ENCODE assay signal across 13 cellular contexts in the genomic region with DNA sequence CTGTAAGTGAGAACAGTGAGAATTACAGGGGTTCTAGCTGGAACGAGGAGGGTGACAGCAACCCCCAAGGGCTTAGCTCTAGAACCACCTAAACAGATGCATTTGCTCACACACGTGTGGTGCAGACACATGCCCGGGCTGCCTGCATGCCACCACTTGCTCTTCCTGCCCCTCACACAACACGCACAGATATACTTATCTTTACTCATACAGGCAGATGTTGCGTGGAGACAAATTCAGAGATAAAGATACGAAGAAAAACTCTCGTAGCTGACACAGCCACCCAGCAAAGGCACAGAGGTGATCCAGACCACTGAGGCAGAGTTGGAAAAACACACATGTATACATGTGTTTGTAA. TPM values are rescaled to one million over a fixed set of nuclear protein-coding genes. Genes with fewer than 3 reads are reported as not detected.
DNase-seq lines count a peak whose midpoint lies in the region; ATAC-seq, FAIRE-seq and TF ChIP-seq lines count a peak whose summit lies in the region.
"Had no signal": no experiment of that assay in that cellular context is flagged by ENCODE, and none has a peak within 500 bp of the region (broad histone marks: within the 10 kb centered on the region; RNA-seq: fewer than 3 reads in every experiment).

No MANE protein-coding gene starts in this region.

- H3K9ac ChIP-seq in SK-N-SH: no peak overlapping the region

- H3K27me3 ChIP-seq in SK-N-SH (ENCODE audit: insufficient read depth): no peaks in the 10 kb centered on the region
- H3K27me3 ChIP-seq: Peyer's patch had no signal

- H3K36me3 Mint-ChIP-seq in T-helper 2 cell treated with Interferon-gamma antibody and Interleukin-4, amounts not matched to agents 5 μg/mL and 100 μg/mL, for 36 hours (ENCODE audit: low read depth): peaks cover 46% of the 10 kb centered on the region
- peaks cover 22% of the 10 kb centered on the region for H3K36me3 Mint-ChIP-seq in activated T-helper 17 cell treated with anti-CD3 and anti-CD28 coated beads, Interleukin-2, amount 50 U/mL, for 72 hours (ENCODE audit: low read depth)

- H3K27ac ChIP-seq in SK-N-SH (ENCODE audit: low read depth in 2 of 2, low read length in 1 of 2): no peak overlapping the region
- H3K27ac ChIP-seq: Peyer's patch had no signal

- POLR2A ChIA-PET in SK-N-SH (lab: Yijun Ruan, JAX): no interaction called here

- H3K4me1 Mint-ChIP-seq in T-helper 2 cell treated with Interferon-gamma antibody and Interleukin-4, amounts not matched to agents 5 μg/mL and 100 μg/mL, for 36 hours (ENCODE audit: low read depth): peaks cover 31% of the 10 kb centered on the region
- peaks cover 12% of the 10 kb centered on the region for H3K4me1 Mint-ChIP-seq in stimulated activated naive CD8-positive, alpha-beta T cell treated with anti-CD3 and anti-CD28 coated beads, Interleukin-15, amount 100 ng/mL, for 72 hours
- H3K4me1 Mint-ChIP-seq in activated T-helper 17 cell treated with anti-CD3 and anti-CD28 coated beads, Interleukin-2, amount 50 U/mL, for 72 hours: peaks cover 11% of the 10 kb centered on the region

- WGBS in SK-N-SH (ENCODE audit: low lambda C conversion rate): 93% methylated on average over 7 of the region's 7 CpGs

- no peak for DNase-seq in SK-N-SH
- no peak for DNase-seq in T-helper 2 cell treated with Interferon-gamma antibody and Interleukin-4, amounts not matched to agents 5 μg/mL and 100 μg/mL, for 36 hours (ENCODE audit: low spot score)
- DNase-seq in stimulated activated naive CD8-positive, alpha-beta T cell treated with anti-CD3 and anti-CD28 coated beads, Interleukin-15, amount 100 ng/mL, for 72 hours: no peak
- DNase-seq in activated gamma-delta T cell (lab: John Stamatoyannopoulos, UW): no peak
- DNase-seq in HTR-8/SVneo (ENCODE audit: insufficient read length, low spot score): no peak
- DNase-seq: 8988T; DMS53; Peyer's patch; stimulated activated CD4-positive, alpha-beta T cell treated with anti-CD3 and anti-CD28 coated beads, Interleukin-2, amount 100 ng/mL, for 48 hours had no signal

- H3K27me3 Mint-ChIP-seq in T-helper 2 cell treated with Interferon-gamma antibody and Interleukin-4, amounts not matched to agents 5 μg/mL and 100 μg/mL, for 36 hours (ENCODE audit: low read depth): no peaks in the 10 kb centered on the region
- H3K27me3 Mint-ChIP-seq in stimulated activated naive CD8-positive, alpha-beta T cell treated with anti-CD3 and anti-CD28 coated beads, Interleukin-15, amount 100 ng/mL, for 72 hours: peaks cover 28% of the 10 kb centered on the region
- no peaks in the 10 kb centered on the region for H3K27me3 Mint-ChIP-seq in activated T-helper 17 cell treated with anti-CD3 and anti-CD28 coated beads, Interleukin-2, amount 50 U/mL, for 72 hours

- no peak for TF ChIP-seq EP300 in SK-N-SH (IDR thresholded peaks at IDR 0.05; ENCODE audit: borderline replicate concordance in 1 of 2, low read depth in 1 of 2, low read length in 1 of 2)

- no peak overlapping the region for H3K4me3 ChIP-seq in SK-N-SH (ENCODE audit: low read depth in 2 of 2, low read length in 1 of 2)
- H3K4me3 ChIP-seq: GM12878, Peyer's patch had no signal

- H3K9me2 ChIP-seq in SK-N-SH: no peaks in the 10 kb centered on the region

- no peak overlapping the region for H2AFZ ChIP-seq in SK-N-SH (ENCODE audit: low read depth)

- H3K27ac Mint-ChIP-seq in T-helper 2 cell treated with Interferon-gamma antibody and Interleukin-4, amounts not matched to agents 5 μg/mL and 100 μg/mL, for 36 hours: peak overlapping the region; percentile 83
- H3K27ac Mint-ChIP-seq in stimulated activated naive CD8-positive, alpha-beta T cell treated with anti-CD3 and anti-CD28 coated beads, Interleukin-15, amount 100 ng/mL, for 72 hours: peak overlapping the region; percentile 75
- H3K27ac Mint-ChIP-seq in activated T-helper 17 cell treated with anti-CD3 and anti-CD28 coated beads, Interleukin-2, amount 50 U/mL, for 72 hours: no peak overlapping the region

- H3K79me2 ChIP-seq in SK-N-SH (ENCODE audit: insufficient read depth): peaks cover 28% of the 10 kb centered on the region

- H3K36me3 ChIP-seq in SK-N-SH (replicated peaks in 1 of 2; ENCODE audit: control insufficient read depth in 1 of 2, insufficient read depth in 2 of 2, low read length in 1 of 2): peaks cover 23 to 24% of the 10 kb centered on the region in 2 experiments

- H3K9me3 Mint-ChIP-seq in T-helper 2 cell treated with Interferon-gamma antibody and Interleukin-4, amounts not matched to agents 5 μg/mL and 100 μg/mL, for 36 hours: no peaks in the 10 kb centered on the region
- H3K9me3 Mint-ChIP-seq in stimulated activated naive CD8-positive, alpha-beta T cell treated with anti-CD3 and anti-CD28 coated beads, Interleukin-15, amount 100 ng/mL, for 72 hours: peaks cover 0 to 8% of the 10 kb centered on the region in 2 donors
- no peaks in the 10 kb centered on the region for H3K9me3 Mint-ChIP-seq in activated T-helper 17 cell treated with anti-CD3 and anti-CD28 coated beads, Interleukin-2, amount 50 U/mL, for 72 hours

- H3K9me3 ChIP-seq in SK-N-SH: no peaks in the 10 kb centered on the region
- H3K9me3 ChIP-seq: Peyer's patch had no signal

- H3K4me1 ChIP-seq in SK-N-SH (ENCODE audit: control insufficient read depth in 1 of 2, insufficient read depth in 2 of 2, low read depth in 1 of 2, low read length in 1 of 2): peaks cover 2 to 28% of the 10 kb centered on the region in 2 experiments; a peak in 3 of 4 replicates

- FAIRE-seq in HTR-8/SVneo (lab: Jason Lieb, UNC): no peak
- FAIRE-seq: GM12878 had no signal

- CTCF ChIA-PET in SK-N-SH (lab: Yijun Ruan, JAX): interaction anchor here (1.0 to 1.2 kb wide), 2 partner anchors 9 to 60 kb away, joined by 4 read pairs; no protein-coding TSS in a partner anchor

- no peak overlapping the region for H3K4me2 ChIP-seq in SK-N-SH

- peak overlapping the region; percentile 71 for H3K4me3 Mint-ChIP-seq in T-helper 2 cell treated with Interferon-gamma antibody and Interleukin-4, amounts not matched to agents 5 μg/mL and 100 μg/mL, for 36 hours
- no peak overlapping the region for H3K4me3 Mint-ChIP-seq in stimulated activated naive CD8-positive, alpha-beta T cell treated with anti-CD3 and anti-CD28 coated beads, Interleukin-15, amount 100 ng/mL, for 72 hours
- no peak overlapping the region for H3K4me3 Mint-ChIP-seq in activated T-helper 17 cell treated with anti-CD3 and anti-CD28 coated beads, Interleukin-2, amount 50 U/mL, for 72 hours

- peak; percentile 40 for ATAC-seq in SK-N-SH treated with all-trans-retinoic acid at 6 μM for 48 hours
- peak; percentile 72 for ATAC-seq in esophagus mucosa
- no peak for ATAC-seq in stimulated activated naive CD8-positive, alpha-beta T cell treated with anti-CD3 and anti-CD28 coated beads, Interleukin-15, amount 100 ng/mL, for 72 hours
- no peak for ATAC-seq in activated T-helper 17 cell treated with anti-CD3 and anti-CD28 coated beads, Interleukin-2, amount 50 U/mL, for 72 hours (replicated peaks)
- ATAC-seq: GM12878 had no signal

- no peak for TF ChIP-seq RAD21 in SK-N-SH (IDR thresholded peaks at IDR 0.05; ENCODE audit: low read length)

- H3F3A ChIP-seq in SK-N-SH (replicated peaks; ENCODE audit: insufficient read depth): no peaks in the 10 kb centered on the region

- 0 out of 2 replicates have a peak, but pooled peaks cover 3% of the 10 kb centered on the region for H4K20me1 ChIP-seq in SK-N-SH (ENCODE audit: insufficient read depth)

- TF ChIP-seq CTCF in SK-N-SH (IDR thresholded peaks at IDR 0.05): no peak

TF ChIP-seq in SK-N-SH treated with all-trans-retinoic acid at 6 μM for 48 hours, 23 proteins besides CTCF, POLR2A, EP300 and RAD21 (continues in another document):
- TF ChIP-seq GLIS3 (CRISPR knock-in tag; IDR thresholded peaks at IDR 0.05) (no peak), ISL1 (CRISPR knock-in tag; IDR thresholded peaks at IDR 0.05) (no peak), TOX (CRISPR knock-in tag; IDR thresholded peaks at IDR 0.05; ENCODE audit: borderline replicate concordance) (no peak), BACH2 (CRISPR knock-in tag; IDR thresholded peaks at IDR 0.05; ENCODE audit: borderline replicate concordance) (no peak), ZNF565 (CRISPR knock-in tag; conservative IDR thresholded peaks at IDR 0.05; ENCODE audit: low read depth) (no peak)

TF ChIP-seq in SK-N-SH, 30 proteins besides CTCF, POLR2A, EP300 and RAD21:
- TF ChIP-seq POLR2AphosphoS5 (IDR thresholded peaks at IDR 0.05; ENCODE audit: low read depth, low read length) (no peak), JUND (IDR thresholded peaks at IDR 0.05) (no peak), FOXJ3 (CRISPR knock-in tag; IDR thresholded peaks at IDR 0.05) (no peak), RFX5 (IDR thresholded peaks at IDR 0.05; ENCODE audit: low read length) (no peak), NFIC (IDR thresholded peaks at IDR 0.05; ENCODE audit: borderline replicate concordance) (no peak)
- TF ChIP-seq, protein P1, sequence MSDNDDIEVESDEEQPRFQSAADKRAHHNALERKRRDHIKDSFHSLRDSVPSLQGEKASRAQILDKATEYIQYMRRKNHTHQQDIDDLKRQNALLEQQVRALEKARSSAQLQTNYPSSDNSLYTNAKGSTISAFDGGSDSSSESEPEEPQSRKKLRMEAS (IDR thresholded peaks at IDR 0.05; ENCODE audit: low read depth): no peak

RNA-seq across cellular contexts. Expression of a gene that starts 13.5 kb away (rescaled TPM):
- polyA plus RNA-seq in SK-N-SH (2012; rRNA removed): 5.4 TPM in 2 replicates
- 5.6 and 6.6 TPM in 2 replicates for polyA plus RNA-seq in SK-N-SH (2012; cell fraction: cytosol; rRNA removed)
- polyA plus RNA-seq in SK-N-SH (2012; cell fraction: nucleus; rRNA removed): 2.3 and 4.9 TPM in 2 replicates
- total RNA-seq in esophagus mucosa: 15.5 TPM
- 1 to 10 TPM; 4.2 to 6.8 TPM for total RNA-seq in activated T-helper 17 cell treated with anti-CD3 and anti-CD28 coated beads, Interleukin-2, amount 50 U/mL, for 72 hours

Comparison
In these comparisons a context has a peak if more than half of its experiments do, and no peak if none do; other contexts are left out.
1. ATAC-seq: peak in SK-N-SH treated with all-trans-retinoic acid at 6 μM for 48 hours (single experiment) and esophagus mucosa (single experiment); none in stimulated activated naive CD8-positive, alpha-beta T cell treated with anti-CD3 and anti-CD28 coated beads, Interleukin-15, amount 100 ng/mL, for 72 hours (single experiment) and activated T-helper 17 cell treated with anti-CD3 and anti-CD28 coated beads, Interleukin-2, amount 50 U/mL, for 72 hours (single experiment).